In genomic region chr3:4678320-4678719, GRCh38 we compare ENCODE assay signal across 16 cellular contexts.
DNase-seq lines count a peak whose midpoint lies in the region; ATAC-seq and TF ChIP-seq lines count a peak whose summit lies in the region.
"Had no signal": no experiment of that assay in that cellular context is flagged by ENCODE, and none has a peak within 500 bp of the region (broad histone marks: within the 10 kb centered on the region; RNA-seq: fewer than 3 reads in every experiment).

No MANE protein-coding gene starts in this region.

- H3K4me3 Mint-ChIP-seq in activated naive CD8-positive, alpha-beta T cell = no peak overlapping the region
- H3K4me3 Mint-ChIP-seq in activated naive CD8-positive, alpha-beta T cell treated with anti-CD3 and anti-CD28 coated beads for 36 hours = no peak overlapping the region
- no peak overlapping the region for H3K4me3 Mint-ChIP-seq in endodermal cell
- H3K4me3 Mint-ChIP-seq in naive B cell = peak overlapping the region in 1 of 8 donors; percentile 42
- H3K4me3 Mint-ChIP-seq in stimulated activated naive CD8-positive, alpha-beta T cell treated with anti-CD3 and anti-CD28 coated beads, Interleukin-15, Interleukin-2, amounts not matched to agents 100 ng/mL and 50 ng/mL, for 24 hours = no peak overlapping the region
- H3K4me3 Mint-ChIP-seq: B cell; CD4-positive, alpha-beta memory T cell; H9 had no signal

- no peak for DNase-seq in activated naive CD8-positive, alpha-beta T cell treated with anti-CD3 and anti-CD28 coated beads for 36 hours
- DNase-seq in endodermal cell = peak; percentile 20
- no peak for DNase-seq in naive B cell
- no peak for DNase-seq in heart left ventricle
- DNase-seq: ACHN; CD4-positive, alpha-beta memory T cell; DMS79; GOT3; H9 had no signal

- H3K4me1 ChIP-seq in endodermal cell (ENCODE audit: control insufficient read depth, insufficient read depth, low read length) (no peaks in the 10 kb centered on the region), heart left ventricle (no peaks in the 10 kb centered on the region)

- ATAC-seq in naive B cell (ENCODE audit: low read depth in 2 of 2) = no peak
- ATAC-seq in heart left ventricle = no peak
- no peak for ATAC-seq in GM21367 (IDR thresholded peaks at IDR 0.05; ENCODE audit: unreplicated experiment)
- ATAC-seq in HG02970 (IDR thresholded peaks at IDR 0.05; ENCODE audit: low FRiP score, unreplicated experiment) = no peak
- ATAC-seq: GM12878 had no signal

- intact Hi-C loops in heart left ventricle (cut with DNase I) = no loop called here

- no peak overlapping the region for H3K4me3 ChIP-seq in endodermal cell (ENCODE audit: low read length)
- no peak overlapping the region for H3K4me3 ChIP-seq in heart left ventricle
- H3K4me3 ChIP-seq: GM12878 had no signal

- peak overlapping the region; percentile 61 for H3K27ac Mint-ChIP-seq in activated naive CD8-positive, alpha-beta T cell
- H3K27ac Mint-ChIP-seq in activated naive CD8-positive, alpha-beta T cell treated with anti-CD3 and anti-CD28 coated beads for 36 hours = no peak overlapping the region
- H3K27ac Mint-ChIP-seq in endodermal cell = no peak overlapping the region
- peak overlapping the region in 4 of 6 donors; percentile 29 to 54 (median 44) for H3K27ac Mint-ChIP-seq in naive B cell
- H3K27ac Mint-ChIP-seq in stimulated activated naive CD8-positive, alpha-beta T cell treated with anti-CD3 and anti-CD28 coated beads, Interleukin-15, Interleukin-2, amounts not matched to agents 100 ng/mL and 50 ng/mL, for 24 hours = peak overlapping the region; percentile 86
- H3K27ac Mint-ChIP-seq: B cell, H9 had no signal

- 85% methylated on average over 7 to 10 of the region's 10 CpGs for WGBS in endodermal cell (ENCODE audit: insufficient coverage in 1 of 2, insufficient read length in 1 of 2), 2 experiments
- WGBS in heart left ventricle, 4 donors = 87 to 95% (median 89%) methylated on average over 10 of the region's 10 CpGs

- H3K9me3 ChIP-seq in endodermal cell (ENCODE audit: control insufficient read depth, low read length) = no peaks in the 10 kb centered on the region
- no peaks in the 10 kb centered on the region for H3K9me3 ChIP-seq in heart left ventricle

- H3K36me3 Mint-ChIP-seq in activated naive CD8-positive, alpha-beta T cell = peaks cover 42% of the 10 kb centered on the region
- H3K36me3 Mint-ChIP-seq in activated naive CD8-positive, alpha-beta T cell treated with anti-CD3 and anti-CD28 coated beads for 36 hours = peaks cover 24% of the 10 kb centered on the region
- H3K36me3 Mint-ChIP-seq in endodermal cell (ENCODE audit: low read depth) (no peaks in the 10 kb centered on the region), naive B cell (peaks cover 58 to 65% of the 10 kb centered on the region in 2 donors)
- H3K36me3 Mint-ChIP-seq in stimulated activated naive CD8-positive, alpha-beta T cell treated with anti-CD3 and anti-CD28 coated beads, Interleukin-15, Interleukin-2, amounts not matched to agents 100 ng/mL and 50 ng/mL, for 24 hours (ENCODE audit: low read depth) = peaks cover 88% of the 10 kb centered on the region

- TF ChIP-seq POLR2A in heart left ventricle (IDR thresholded peaks at IDR 0.05) = no peak

- TF ChIP-seq CTCF in endodermal cell (conservative IDR thresholded peaks at IDR 0.05) (no peak), heart left ventricle (IDR thresholded peaks at IDR 0.05) (no peak)

- no peaks in the 10 kb centered on the region for H3K27me3 Mint-ChIP-seq in activated naive CD8-positive, alpha-beta T cell
- H3K27me3 Mint-ChIP-seq in activated naive CD8-positive, alpha-beta T cell treated with anti-CD3 and anti-CD28 coated beads for 36 hours = no peaks in the 10 kb centered on the region
- H3K27me3 Mint-ChIP-seq in endodermal cell (ENCODE audit: insufficient read depth) (no peaks in the 10 kb centered on the region), naive B cell (no peaks in the 10 kb centered on the region)
- H3K27me3 Mint-ChIP-seq in stimulated activated naive CD8-positive, alpha-beta T cell treated with anti-CD3 and anti-CD28 coated beads, Interleukin-15, Interleukin-2, amounts not matched to agents 100 ng/mL and 50 ng/mL, for 24 hours = no peaks in the 10 kb centered on the region
- H3K27me3 Mint-ChIP-seq: B cell; CD4-positive, alpha-beta memory T cell had no signal

- H3K27me3 ChIP-seq in endodermal cell (ENCODE audit: control insufficient read depth, insufficient read depth, low read length, poor library complexity, severe bottlenecking) (no peaks in the 10 kb centered on the region), heart left ventricle (no peaks in the 10 kb centered on the region)

- no peaks in the 10 kb centered on the region for H3K4me1 Mint-ChIP-seq in activated naive CD8-positive, alpha-beta T cell (ENCODE audit: low read depth)
- H3K4me1 Mint-ChIP-seq in activated naive CD8-positive, alpha-beta T cell treated with anti-CD3 and anti-CD28 coated beads for 36 hours = no peaks in the 10 kb centered on the region
- H3K4me1 Mint-ChIP-seq in endodermal cell (peaks cover 9% of the 10 kb centered on the region), naive B cell (peaks cover 0 to 4% (median 0%) of the 10 kb centered on the region in 3 donors)
- H3K4me1 Mint-ChIP-seq in stimulated activated naive CD8-positive, alpha-beta T cell treated with anti-CD3 and anti-CD28 coated beads, Interleukin-15, Interleukin-2, amounts not matched to agents 100 ng/mL and 50 ng/mL, for 24 hours (ENCODE audit: low read depth) = peaks cover 13% of the 10 kb centered on the region
- H3K4me1 Mint-ChIP-seq: B cell; CD4-positive, alpha-beta memory T cell; H9 had no signal

- H3K36me3 ChIP-seq in endodermal cell (ENCODE audit: control insufficient read depth, insufficient read depth, low read length) (no peaks in the 10 kb centered on the region), heart left ventricle (peaks cover 0 to 94% (median 78%) of the 10 kb centered on the region in 9 donors)

- H3K9ac ChIP-seq in endodermal cell (ENCODE audit: extremely low read depth, low read length, poor library complexity, severe bottlenecking) = no peak overlapping the region

- no peaks in the 10 kb centered on the region for H3K9me3 Mint-ChIP-seq in activated naive CD8-positive, alpha-beta T cell (ENCODE audit: low read depth)
- H3K9me3 Mint-ChIP-seq in activated naive CD8-positive, alpha-beta T cell treated with anti-CD3 and anti-CD28 coated beads for 36 hours = no peaks in the 10 kb centered on the region
- H3K9me3 Mint-ChIP-seq in endodermal cell = no peaks in the 10 kb centered on the region
- no peaks in the 10 kb centered on the region for H3K9me3 Mint-ChIP-seq in naive B cell
- no peaks in the 10 kb centered on the region for H3K9me3 Mint-ChIP-seq in stimulated activated naive CD8-positive, alpha-beta T cell treated with anti-CD3 and anti-CD28 coated beads, Interleukin-15, Interleukin-2, amounts not matched to agents 100 ng/mL and 50 ng/mL, for 24 hours
- H3K9me3 Mint-ChIP-seq: CD4-positive, alpha-beta memory T cell; H9 had no signal

- no peak overlapping the region for H3K27ac ChIP-seq in endodermal cell (ENCODE audit: low read depth, low read length)
- H3K27ac ChIP-seq in heart left ventricle = no peak overlapping the region
- H3K27ac ChIP-seq: C4-2B had no signal

Comparison
In these comparisons a context has a peak if more than half of its experiments do, and no peak if none do; other contexts are left out.
1. H3K27ac Mint-ChIP-seq: peak in activated naive CD8-positive, alpha-beta T cell (single experiment), naive B cell (4 of 6) and stimulated activated naive CD8-positive, alpha-beta T cell treated with anti-CD3 and anti-CD28 coated beads, Interleukin-15, Interleukin-2, amounts not matched to agents 100 ng/mL and 50 ng/mL, for 24 hours (single experiment); none in activated naive CD8-positive, alpha-beta T cell treated with anti-CD3 and anti-CD28 coated beads for 36 hours (single experiment) and endodermal cell (single experiment).